21 cellular contexts compared by ENCODE assay signal in the genomic region with DNA sequence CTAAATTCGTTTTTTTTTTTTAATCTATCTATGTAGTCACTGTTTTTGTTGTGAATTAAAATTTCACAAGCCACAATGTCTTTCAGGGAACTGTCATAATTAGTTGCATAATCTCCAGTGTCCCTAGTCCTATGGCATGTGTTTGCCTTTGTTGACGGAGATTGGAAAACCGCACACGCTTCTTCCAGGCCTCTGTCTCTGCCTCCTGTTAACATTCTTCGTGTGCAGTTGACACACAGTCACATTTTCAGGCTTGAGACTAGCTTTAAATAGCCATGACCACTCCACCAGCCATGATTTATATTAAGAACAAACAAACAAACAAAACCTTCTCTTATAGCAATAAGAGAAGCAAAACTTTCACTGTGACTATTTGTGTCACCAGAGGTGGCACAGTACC.
"Had no signal": no experiment of that assay in that cellular context is flagged by ENCODE, and none has a peak within 500 bp of the region (broad histone marks: within the 10 kb centered on the region; RNA-seq: fewer than 3 reads in every experiment).

No MANE protein-coding gene starts in this region.

- ATAC-seq: activated CD4-positive, alpha-beta T cell treated with anti-CD3 and anti-CD28 coated beads for 36 hours; activated CD8-positive, alpha-beta T cell treated with anti-CD3 and anti-CD28 coated beads, Interleukin-2, amount 10 ng/mL, durations not matched to agents 7 days and 5 days; activated T-cell treated with anti-CD3 and anti-CD28 coated beads, Interleukin-2, amount 50 U/mL, for 72 hours; left ventricle myocardium superior; naive thymus-derived CD4-positive, alpha-beta T cell had no signal

- H3K9me3 ChIP-seq: right atrium auricular region, spleen, tibial nerve had no signal

- H2AFZ ChIP-seq: parathyroid adenoma had no signal

- H3K4me3 ChIP-seq: right atrium auricular region, spleen, tibial nerve had no signal

- H3K4me1 ChIP-seq: parathyroid adenoma, right atrium auricular region had no signal

- H3K27ac ChIP-seq: parathyroid adenoma had no signal

- H3K9ac ChIP-seq: parathyroid adenoma had no signal

- DNase-seq: activated CD4-positive, alpha-beta T cell treated with anti-CD3 and anti-CD28 coated beads for 36 hours; activated CD4-positive, CD25-positive, alpha-beta regulatory T cell; activated CD8-positive, alpha-beta T cell treated with anti-CD3 and anti-CD28 coated beads, Interleukin-2, amount 10 ng/mL, durations not matched to agents 7 days and 5 days; activated naive CD4-positive, alpha-beta T cell treated with Interleukin-2 at 50 U/mL for 16 hours; activated T-cell treated with anti-CD3 and anti-CD28 coated beads for 4 hours; activated T-cell treated with anti-CD3 and anti-CD28 coated beads, Interleukin-2, amount 50 U/mL, for 72 hours; anterior cingulate cortex; dermis blood vessel endothelial cell; effector memory CD4-positive, alpha-beta T cell; erythroblast; foreskin melanocyte; islet precursor cell; left ventricle myocardium superior; naive thymus-derived CD4-positive, alpha-beta T cell; spleen; stimulated activated CD4-positive, alpha-beta T cell treated with anti-CD3 and anti-CD28 coated beads, Interleukin-2, amount 100 ng/mL, for 48 hours; stimulated activated naive CD4-positive, alpha-beta T cell treated with Interleukin-2 at 50 U/mL for 16 hours; T-helper 1 cell had no signal

- H3K27me3 ChIP-seq: right atrium auricular region, spleen, tibial nerve had no signal
